1 cellular context compared by ENCODE assay signal in genomic region chr5:172984244-172984953, GRCh38.
TF ChIP-seq lines count a peak whose summit lies in the region.

No MANE protein-coding gene starts in this region.

TF ChIP-seq in IMR-90, 13 proteins besides CTCF, POLR2A, EP300 and RAD21 (continued from another document):
- TF ChIP-seq USF2 (IDR thresholded peaks at IDR 0.05; ENCODE audit: low read depth, low read length) (no peak), RFX5 (IDR thresholded peaks at IDR 0.05; ENCODE audit: low read depth, low read length) (no peak), CHD1 (IDR thresholded peaks at IDR 0.05; ENCODE audit: low read depth, low read length) (no peak), SMC3 (IDR thresholded peaks at IDR 0.05; ENCODE audit: low read depth, low read length) (peak; percentile 80), ELK1 (IDR thresholded peaks at IDR 0.05; ENCODE audit: borderline replicate concordance, low read depth, low read length) (no peak), FOS (IDR thresholded peaks at IDR 0.05; ENCODE audit: low read depth, low read length) (no peak), NFE2L2 (IDR thresholded peaks at IDR 0.05; ENCODE audit: low read depth, low read length) (peak; percentile 68), MAFK (IDR thresholded peaks at IDR 0.05; ENCODE audit: low read depth, low read length) (peak; percentile 59), MXI1 (IDR thresholded peaks at IDR 0.05; ENCODE audit: borderline replicate concordance, low read depth, low read length) (peak; percentile 78; the same call in 1 of the 2 replicates), MAZ (IDR thresholded peaks at IDR 0.05; ENCODE audit: borderline replicate concordance, low read depth, low read length) (0 out of 2 replicates have a peak, but pooled peaks have one; percentile 11)
TF ChIP-seq in IMR-90: peak in this region for 6.
